Comparison of ENCODE assay signal across 1 cellular context in the genomic region with DNA sequence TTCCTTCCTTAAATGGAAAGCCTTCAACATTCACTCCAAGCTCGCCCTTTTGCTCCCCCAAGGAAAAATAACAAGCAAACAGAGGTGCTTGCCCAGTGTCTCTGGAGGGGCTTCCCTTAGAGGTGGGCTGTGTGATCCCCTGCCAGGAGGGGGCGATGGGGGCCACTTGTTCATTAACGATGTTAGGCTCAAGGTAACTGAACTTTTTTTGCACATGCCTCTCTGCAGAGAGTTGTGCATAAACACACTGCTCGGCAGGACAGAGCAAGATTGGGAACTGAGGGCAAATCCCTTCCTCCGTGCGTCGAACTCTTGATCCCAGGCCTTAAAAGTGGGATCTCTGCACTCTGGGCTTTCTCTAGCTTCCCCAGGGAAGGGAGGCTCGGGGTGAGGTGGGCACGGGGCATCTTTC.
TF ChIP-seq lines count a peak whose summit lies in the region.

No MANE protein-coding gene starts in this region.

TF ChIP-seq in endothelial cell of umbilical vein, 7 proteins besides CTCF, POLR2A, EP300 and RAD21:
- TF ChIP-seq JUN (IDR thresholded peaks at IDR 0.05; ENCODE audit: borderline replicate concordance, insufficient read depth, insufficient read length, low read depth) (no peak), FOS (IDR thresholded peaks at IDR 0.05; ENCODE audit: borderline replicate concordance, insufficient read depth, low read length) (no peak), MYC (IDR thresholded peaks at IDR 0.05; ENCODE audit: low read depth, low read length) (no peak), GATA2 (IDR thresholded peaks at IDR 0.05; ENCODE audit: insufficient read depth, insufficient read length, low read depth, low read length) (no peak), POLR2AphosphoS5 (IDR thresholded peaks at IDR 0.05; ENCODE audit: insufficient read depth, low read depth, low read length) (no peak), EZH2 (IDR thresholded peaks at IDR 0.05; ENCODE audit: borderline replicate concordance, low read depth, low read length, severe bottlenecking) (no peak)
- TF ChIP-seq, protein P1, sequence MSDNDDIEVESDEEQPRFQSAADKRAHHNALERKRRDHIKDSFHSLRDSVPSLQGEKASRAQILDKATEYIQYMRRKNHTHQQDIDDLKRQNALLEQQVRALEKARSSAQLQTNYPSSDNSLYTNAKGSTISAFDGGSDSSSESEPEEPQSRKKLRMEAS (IDR thresholded peaks at IDR 0.05; ENCODE audit: insufficient read depth, insufficient read length) = no peak
